8 cellular contexts compared by ENCODE assay signal in the genomic region with DNA sequence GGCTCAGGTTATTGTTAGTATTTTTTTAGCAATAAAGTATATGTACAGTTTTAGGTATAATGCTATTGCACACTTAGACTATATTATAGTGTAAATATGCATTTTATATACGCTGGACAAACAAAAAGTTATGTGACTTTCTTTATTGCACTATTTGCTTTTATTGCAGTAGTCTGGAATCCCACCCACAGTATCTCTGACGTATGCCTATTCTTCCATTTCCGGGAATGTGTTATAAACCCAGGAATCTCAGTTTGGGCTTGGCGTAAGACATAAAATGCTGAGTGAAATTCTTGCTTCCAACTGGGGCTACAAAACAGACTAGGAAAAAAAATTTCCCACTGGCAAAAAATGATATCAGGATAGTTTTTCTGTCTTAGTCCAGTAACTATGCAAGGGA.
"Had no signal": no experiment of that assay in that cellular context is flagged by ENCODE, and none has a peak within 500 bp of the region (broad histone marks: within the 10 kb centered on the region; RNA-seq: fewer than 3 reads in every experiment).

No MANE protein-coding gene starts in this region.

- H3K4me3 ChIP-seq: K562 had no signal

- H3K27ac ChIP-seq: HL-60, KMS-11 had no signal

- H3K4me1 Mint-ChIP-seq: IgD-negative memory B cell had no signal

- H3K4me2 ChIP-seq: KMS-11 had no signal

- H3K9ac ChIP-seq: KMS-11 had no signal

- H3K4me3 Mint-ChIP-seq: IgD-negative memory B cell had no signal

- DNase-seq: IMR-90, KBM-7, KG1 had no signal

- ATAC-seq: HepG2, K562 had no signal

- H3K36me3 Mint-ChIP-seq: IgD-negative memory B cell had no signal

- H3K27me3 Mint-ChIP-seq: IgD-negative memory B cell had no signal
